1 cellular context compared by ENCODE assay signal in the genomic region with DNA sequence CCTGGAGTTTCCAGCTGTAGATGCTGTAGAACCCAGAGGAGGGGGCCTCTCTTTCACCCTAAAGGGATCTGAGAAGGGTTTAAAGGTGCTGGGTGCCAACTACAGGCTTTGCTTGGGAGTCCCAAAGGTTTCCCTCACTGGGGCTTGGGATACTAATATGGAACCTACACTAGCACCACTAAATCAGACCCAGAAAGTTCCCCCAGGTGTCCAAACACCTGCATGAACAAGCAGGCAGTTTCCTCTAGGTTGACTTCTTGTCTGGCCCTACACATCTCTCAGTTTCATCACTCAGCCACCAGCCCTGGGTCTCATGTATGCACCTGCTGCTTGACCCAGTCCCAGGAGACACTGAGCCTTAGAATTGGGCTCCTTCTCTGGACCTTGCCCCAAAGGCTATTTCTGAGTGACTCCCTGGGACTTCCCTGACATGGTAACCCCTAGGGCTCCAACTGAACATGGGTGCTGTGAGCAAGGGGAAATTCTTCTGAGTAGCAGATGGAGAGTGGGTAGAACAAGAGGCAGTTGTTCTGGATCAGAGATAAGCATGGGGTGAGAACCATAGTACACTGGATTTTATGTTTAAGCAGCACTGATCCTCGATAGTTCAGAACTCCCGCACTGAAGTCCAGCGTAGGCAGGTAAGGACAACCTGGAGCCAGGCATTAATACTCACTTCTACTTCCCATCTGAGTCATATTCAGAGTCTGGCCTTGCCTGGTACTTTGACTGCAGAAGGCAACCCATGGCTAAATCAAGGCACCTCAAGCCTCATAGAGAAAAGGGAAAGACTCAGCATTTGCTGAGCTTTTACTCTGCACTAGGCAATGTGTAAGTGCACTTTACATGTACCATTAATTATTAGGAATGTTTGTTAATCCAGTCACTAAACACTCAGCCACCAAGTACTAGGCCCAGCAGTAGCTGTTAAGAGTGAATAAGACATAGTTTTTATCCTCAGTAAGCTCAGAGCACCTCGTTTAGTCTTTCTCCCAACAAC.
TF ChIP-seq lines count a peak whose summit lies in the region.

No MANE protein-coding gene starts in this region.

TF ChIP-seq in HepG2, 621 proteins besides CTCF, POLR2A, EP300 and RAD21 (continued from another document and continues in another):
- TF ChIP-seq, protein P1, sequence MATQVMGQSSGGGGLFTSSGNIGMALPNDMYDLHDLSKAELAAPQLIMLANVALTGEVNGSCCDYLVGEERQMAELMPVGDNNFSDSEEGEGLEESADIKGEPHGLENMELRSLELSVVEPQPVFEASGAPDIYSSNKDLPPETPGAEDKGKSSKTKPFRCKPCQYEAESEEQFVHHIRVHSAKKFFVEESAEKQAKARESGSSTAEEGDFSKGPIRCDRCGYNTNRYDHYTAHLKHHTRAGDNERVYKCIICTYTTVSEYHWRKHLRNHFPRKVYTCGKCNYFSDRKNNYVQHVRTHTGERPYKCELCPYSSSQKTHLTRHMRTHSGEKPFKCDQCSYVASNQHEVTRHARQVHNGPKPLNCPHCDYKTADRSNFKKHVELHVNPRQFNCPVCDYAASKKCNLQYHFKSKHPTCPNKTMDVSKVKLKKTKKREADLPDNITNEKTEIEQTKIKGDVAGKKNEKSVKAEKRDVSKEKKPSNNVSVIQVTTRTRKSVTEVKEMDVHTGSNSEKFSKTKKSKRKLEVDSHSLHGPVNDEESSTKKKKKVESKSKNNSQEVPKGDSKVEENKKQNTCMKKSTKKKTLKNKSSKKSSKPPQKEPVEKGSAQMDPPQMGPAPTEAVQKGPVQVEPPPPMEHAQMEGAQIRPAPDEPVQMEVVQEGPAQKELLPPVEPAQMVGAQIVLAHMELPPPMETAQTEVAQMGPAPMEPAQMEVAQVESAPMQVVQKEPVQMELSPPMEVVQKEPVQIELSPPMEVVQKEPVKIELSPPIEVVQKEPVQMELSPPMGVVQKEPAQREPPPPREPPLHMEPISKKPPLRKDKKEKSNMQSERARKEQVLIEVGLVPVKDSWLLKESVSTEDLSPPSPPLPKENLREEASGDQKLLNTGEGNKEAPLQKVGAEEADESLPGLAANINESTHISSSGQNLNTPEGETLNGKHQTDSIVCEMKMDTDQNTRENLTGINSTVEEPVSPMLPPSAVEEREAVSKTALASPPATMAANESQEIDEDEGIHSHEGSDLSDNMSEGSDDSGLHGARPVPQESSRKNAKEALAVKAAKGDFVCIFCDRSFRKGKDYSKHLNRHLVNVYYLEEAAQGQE (IDR thresholded peaks at IDR 0.05; ENCODE audit: borderline replicate concordance in 1 of 2, low read depth in 1 of 2, low read length in 2 of 2) = no peak
- TF ChIP-seq CREB1 (IDR thresholded peaks at IDR 0.05) (no peak), CREB1 (CRISPR knock-in tag; IDR thresholded peaks at IDR 0.05) (no peak), ZNF782 (CRISPR knock-in tag; IDR thresholded peaks at IDR 0.05; ENCODE audit: borderline replicate concordance) (no peak), ZNF234 (CRISPR knock-in tag; conservative IDR thresholded peaks at IDR 0.05) (no peak), SPEN (CRISPR knock-in tag; IDR thresholded peaks at IDR 0.05; ENCODE audit: low read depth) (no peak; the same call in 1 of the 2 replicates), ZNF12 (CRISPR knock-in tag; IDR thresholded peaks at IDR 0.05) (no peak), ZNF350 (CRISPR knock-in tag; IDR thresholded peaks at IDR 0.05; ENCODE audit: borderline replicate concordance, low read depth) (no peak), KDM5B (CRISPR knock-in tag; IDR thresholded peaks at IDR 0.05; ENCODE audit: borderline replicate concordance) (no peak), ZNF724P (CRISPR knock-in tag; IDR thresholded peaks at IDR 0.05; ENCODE audit: borderline replicate concordance) (no peak), ELF3 (CRISPR knock-in tag; IDR thresholded peaks at IDR 0.05) (no peak), ZNF589 (CRISPR knock-in tag; conservative IDR thresholded peaks at IDR 0.05) (no peak), BCL6 (CRISPR knock-in tag; IDR thresholded peaks at IDR 0.05) (no peak), ATF7 (IDR thresholded peaks at IDR 0.05) (no peak), ATF7 (CRISPR knock-in tag; IDR thresholded peaks at IDR 0.05) (no peak), ZNF501 (CRISPR knock-in tag; IDR thresholded peaks at IDR 0.05) (peak; percentile 53; the same call in 1 of the 2 replicates), PHF5A (CRISPR knock-in tag; IDR thresholded peaks at IDR 0.05; ENCODE audit: low read depth, unreplicated experiment) (no peak), NFKBIZ (CRISPR knock-in tag; IDR thresholded peaks at IDR 0.05) (no peak), ZNF775 (CRISPR knock-in tag; IDR thresholded peaks at IDR 0.05; ENCODE audit: borderline replicate concordance) (no peak), MTA1 (CRISPR knock-in tag; IDR thresholded peaks at IDR 0.05; ENCODE audit: borderline replicate concordance) (no peak), MTF2 (CRISPR knock-in tag; IDR thresholded peaks at IDR 0.05; ENCODE audit: borderline replicate concordance) (no peak), ARID2 (CRISPR knock-in tag; IDR thresholded peaks at IDR 0.05; ENCODE audit: borderline replicate concordance) (no peak), SNAPC4 (CRISPR knock-in tag; IDR thresholded peaks at IDR 0.05) (no peak), ZNF629 (CRISPR knock-in tag; conservative IDR thresholded peaks at IDR 0.05) (no peak), ZNF713 (CRISPR knock-in tag; IDR thresholded peaks at IDR 0.05) (no peak), ZIK1 (CRISPR knock-in tag; IDR thresholded peaks at IDR 0.05; ENCODE audit: borderline replicate concordance, low read depth) (0 out of 2 replicates have a peak, but pooled peaks have one; percentile 4)
- TF ChIP-seq, protein P2, sequence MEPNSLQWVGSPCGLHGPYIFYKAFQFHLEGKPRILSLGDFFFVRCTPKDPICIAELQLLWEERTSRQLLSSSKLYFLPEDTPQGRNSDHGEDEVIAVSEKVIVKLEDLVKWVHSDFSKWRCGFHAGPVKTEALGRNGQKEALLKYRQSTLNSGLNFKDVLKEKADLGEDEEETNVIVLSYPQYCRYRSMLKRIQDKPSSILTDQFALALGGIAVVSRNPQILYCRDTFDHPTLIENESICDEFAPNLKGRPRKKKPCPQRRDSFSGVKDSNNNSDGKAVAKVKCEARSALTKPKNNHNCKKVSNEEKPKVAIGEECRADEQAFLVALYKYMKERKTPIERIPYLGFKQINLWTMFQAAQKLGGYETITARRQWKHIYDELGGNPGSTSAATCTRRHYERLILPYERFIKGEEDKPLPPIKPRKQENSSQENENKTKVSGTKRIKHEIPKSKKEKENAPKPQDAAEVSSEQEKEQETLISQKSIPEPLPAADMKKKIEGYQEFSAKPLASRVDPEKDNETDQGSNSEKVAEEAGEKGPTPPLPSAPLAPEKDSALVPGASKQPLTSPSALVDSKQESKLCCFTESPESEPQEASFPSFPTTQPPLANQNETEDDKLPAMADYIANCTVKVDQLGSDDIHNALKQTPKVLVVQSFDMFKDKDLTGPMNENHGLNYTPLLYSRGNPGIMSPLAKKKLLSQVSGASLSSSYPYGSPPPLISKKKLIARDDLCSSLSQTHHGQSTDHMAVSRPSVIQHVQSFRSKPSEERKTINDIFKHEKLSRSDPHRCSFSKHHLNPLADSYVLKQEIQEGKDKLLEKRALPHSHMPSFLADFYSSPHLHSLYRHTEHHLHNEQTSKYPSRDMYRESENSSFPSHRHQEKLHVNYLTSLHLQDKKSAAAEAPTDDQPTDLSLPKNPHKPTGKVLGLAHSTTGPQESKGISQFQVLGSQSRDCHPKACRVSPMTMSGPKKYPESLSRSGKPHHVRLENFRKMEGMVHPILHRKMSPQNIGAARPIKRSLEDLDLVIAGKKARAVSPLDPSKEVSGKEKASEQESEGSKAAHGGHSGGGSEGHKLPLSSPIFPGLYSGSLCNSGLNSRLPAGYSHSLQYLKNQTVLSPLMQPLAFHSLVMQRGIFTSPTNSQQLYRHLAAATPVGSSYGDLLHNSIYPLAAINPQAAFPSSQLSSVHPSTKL (CRISPR knock-in tag; IDR thresholded peaks at IDR 0.05) = no peak
- TF ChIP-seq, protein P3, sequence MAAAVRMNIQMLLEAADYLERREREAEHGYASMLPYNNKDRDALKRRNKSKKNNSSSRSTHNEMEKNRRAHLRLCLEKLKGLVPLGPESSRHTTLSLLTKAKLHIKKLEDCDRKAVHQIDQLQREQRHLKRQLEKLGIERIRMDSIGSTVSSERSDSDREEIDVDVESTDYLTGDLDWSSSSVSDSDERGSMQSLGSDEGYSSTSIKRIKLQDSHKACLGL (CRISPR knock-in tag; IDR thresholded peaks at IDR 0.05) = no peak
- TF ChIP-seq, protein P4, sequence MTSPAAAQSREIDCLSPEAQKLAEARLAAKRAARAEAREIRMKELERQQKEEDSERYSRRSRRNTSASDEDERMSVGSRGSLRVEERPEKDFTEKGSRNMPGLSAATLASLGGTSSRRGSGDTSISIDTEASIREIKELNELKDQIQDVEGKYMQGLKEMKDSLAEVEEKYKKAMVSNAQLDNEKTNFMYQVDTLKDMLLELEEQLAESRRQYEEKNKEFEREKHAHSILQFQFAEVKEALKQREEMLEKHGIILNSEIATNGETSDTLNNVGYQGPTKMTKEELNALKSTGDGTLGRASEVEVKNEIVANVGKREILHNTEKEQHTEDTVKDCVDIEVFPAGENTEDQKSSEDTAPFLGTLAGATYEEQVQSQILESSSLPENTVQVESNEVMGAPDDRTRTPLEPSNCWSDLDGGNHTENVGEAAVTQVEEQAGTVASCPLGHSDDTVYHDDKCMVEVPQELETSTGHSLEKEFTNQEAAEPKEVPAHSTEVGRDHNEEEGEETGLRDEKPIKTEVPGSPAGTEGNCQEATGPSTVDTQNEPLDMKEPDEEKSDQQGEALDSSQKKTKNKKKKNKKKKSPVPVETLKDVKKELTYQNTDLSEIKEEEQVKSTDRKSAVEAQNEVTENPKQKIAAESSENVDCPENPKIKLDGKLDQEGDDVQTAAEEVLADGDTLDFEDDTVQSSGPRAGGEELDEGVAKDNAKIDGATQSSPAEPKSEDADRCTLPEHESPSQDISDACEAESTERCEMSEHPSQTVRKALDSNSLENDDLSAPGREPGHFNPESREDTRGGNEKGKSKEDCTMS (CRISPR knock-in tag; conservative IDR thresholded peaks at IDR 0.05) = no peak
- TF ChIP-seq, protein P5, sequence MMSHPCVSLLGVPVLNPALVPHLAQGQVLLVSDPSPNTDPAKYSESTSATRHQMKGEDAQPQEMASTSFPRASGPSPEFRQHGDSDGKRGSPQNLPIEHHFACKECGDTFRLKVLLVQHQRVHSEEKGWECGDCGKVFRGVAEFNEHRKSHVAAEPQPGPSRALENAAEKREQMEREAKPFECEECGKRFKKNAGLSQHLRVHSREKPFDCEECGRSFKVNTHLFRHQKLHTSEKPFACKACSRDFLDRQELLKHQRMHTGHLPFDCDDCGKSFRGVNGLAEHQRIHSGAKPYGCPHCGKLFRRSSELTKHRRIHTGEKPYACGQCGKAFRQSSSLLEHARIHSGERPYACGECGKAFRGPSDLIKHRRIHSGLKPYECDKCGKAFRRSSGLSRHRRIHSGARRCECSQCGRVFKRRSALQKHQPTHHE (CRISPR knock-in tag; IDR thresholded peaks at IDR 0.05; ENCODE audit: borderline replicate concordance) = no peak
